ENCODE assay signal across 8 cellular contexts in the genomic region with DNA sequence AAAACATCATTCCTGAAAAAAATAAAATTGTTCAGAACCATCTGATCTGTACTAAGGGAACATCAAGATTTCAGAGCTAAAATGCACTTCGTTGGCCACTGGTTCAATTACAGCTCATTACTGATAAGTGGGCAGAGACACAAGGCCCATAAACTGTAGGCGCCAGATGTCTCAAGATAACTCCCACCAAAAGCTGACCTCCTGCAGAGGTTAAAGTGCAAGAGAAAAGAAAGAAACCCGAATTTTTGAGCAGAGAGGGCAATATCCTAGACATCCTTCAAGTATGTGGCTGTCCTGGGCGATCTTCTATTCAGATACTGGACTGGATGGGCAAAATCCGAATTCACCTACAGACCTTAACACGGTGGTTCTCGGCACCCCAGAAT. TPM values are rescaled to one million over a fixed set of nuclear protein-coding genes. Genes with fewer than 3 reads are reported as not detected.
A peak's percentile ranks its signal among the peaks of the same experiment; 100 is the strongest.
DNase-seq lines count a peak whose midpoint lies in the region; ATAC-seq and TF ChIP-seq lines count a peak whose summit lies in the region.

No MANE protein-coding gene starts in this region.

- H3K36me3 Mint-ChIP-seq in progenitor cell of endocrine pancreas (ENCODE audit: insufficient read depth): no peaks in the 10 kb centered on the region

- peaks cover 11% of the 10 kb centered on the region for H3K4me1 Mint-ChIP-seq in progenitor cell of endocrine pancreas (ENCODE audit: low read depth)

- CTCF ChIA-PET in RWPE1 (lab: Yijun Ruan, JAX): interaction anchor here (1.6 kb wide), 1 partner anchor 11 kb away, joined by 3 read pairs; no protein-coding TSS in a partner anchor

- H3K27ac Mint-ChIP-seq in progenitor cell of endocrine pancreas: peak overlapping the region; percentile 95

- no peak for ATAC-seq in GM21423 (IDR thresholded peaks at IDR 0.05; ENCODE audit: unreplicated experiment)

- 2 to 12% methylated on average over 7 of the region's 7 CpGs for WGBS in esophagus, 2 donors

- no peaks in the 10 kb centered on the region for H3K9me3 ChIP-seq in esophagus (ENCODE audit: control insufficient read depth in 2 of 2, insufficient read depth in 1 of 2, low read depth in 1 of 2, low read length in 1 of 2)

- POLR2A ChIA-PET in RWPE1 (lab: Yijun Ruan, JAX; ENCODE audit: low non-redundant PET): interaction anchor here (0.9 kb wide), 1 partner anchor 294 kb away, joined by 3 read pairs; a partner anchor contains a TSS

- peak overlapping the region; percentile 75 for H3K4me3 ChIP-seq in H7 (ENCODE audit: insufficient read depth, low read depth, low read length)
- peak overlapping the region; percentile 80 to 84 for H3K4me3 ChIP-seq in esophagus (ENCODE audit: low read depth in 1 of 2, low read length in 2 of 2)

- H3K27me3 ChIP-seq in H7 (ENCODE audit: control insufficient read depth, insufficient read depth, low read length) (no peaks in the 10 kb centered on the region), esophagus (ENCODE audit: control insufficient read depth in 1 of 2, insufficient read depth in 2 of 2, low read length in 2 of 2) (no peaks in the 10 kb centered on the region)

- peaks cover 0 to 3% of the 10 kb centered on the region in 2 donors for H3K4me1 ChIP-seq in esophagus (ENCODE audit: control insufficient read depth in 2 of 2, insufficient read depth in 2 of 2, low read length in 1 of 2)

- H3K4me3 Mint-ChIP-seq in progenitor cell of endocrine pancreas (ENCODE audit: low read depth): peak overlapping the region; percentile 79

- no peaks in the 10 kb centered on the region for H3K36me3 ChIP-seq in H7 (replicated peaks; ENCODE audit: control insufficient read depth, insufficient read depth, low read length)
- H3K36me3 ChIP-seq in esophagus (ENCODE audit: control insufficient read depth in 2 of 2, insufficient read depth in 2 of 2, low read length in 1 of 2): no peaks in the 10 kb centered on the region

- TF ChIP-seq CTCF in RWPE1 (conservative IDR thresholded peaks at IDR 0.05; ENCODE audit: low read depth): no peak
- TF ChIP-seq CTCF in progenitor cell of endocrine pancreas (IDR thresholded peaks at IDR 0.05; ENCODE audit: unreplicated experiment): no peak

- DNase-seq in H7: no peak
- no peak for DNase-seq in RWPE1 (ENCODE audit: low spot score)
- DNase-seq in progenitor cell of endocrine pancreas (ENCODE audit: low spot score, unreplicated experiment): no peak
- DNase-seq in amniotic stem cell (lab: John Stamatoyannopoulos, UW): no peak
- no peak for DNase-seq in cerebellar nuclear complex (lab: John Stamatoyannopoulos, UW)
- no peak for DNase-seq in GOT3 (lab: John Stamatoyannopoulos, UW)

- H3K9me3 Mint-ChIP-seq in progenitor cell of endocrine pancreas (ENCODE audit: low read depth): peaks cover 6% of the 10 kb centered on the region

- H3K27me3 Mint-ChIP-seq in progenitor cell of endocrine pancreas: no peaks in the 10 kb centered on the region

- peak overlapping the region; percentile 84 for H3K27ac ChIP-seq in RWPE1
- H3K27ac ChIP-seq in esophagus (ENCODE audit: low read depth in 2 of 2, low read length in 1 of 2): peak overlapping the region; percentile 70 to 91

RNA-seq across cellular contexts. Expression of a gene that starts 0.7 kb away (rescaled TPM):
- total RNA-seq in H7 (2014; rRNA removed; shearing (Covaris generic)): 34.1 and 52.1 TPM in 2 replicates
- 10 to 100 TPM; 14.4 to 15.0 TPM for polyA plus RNA-seq in esophagus
- 22.7 and 25.4 TPM in 2 replicates for total RNA-seq in progenitor cell of endocrine pancreas
